16 cellular contexts compared by ENCODE assay signal in the genomic region with DNA sequence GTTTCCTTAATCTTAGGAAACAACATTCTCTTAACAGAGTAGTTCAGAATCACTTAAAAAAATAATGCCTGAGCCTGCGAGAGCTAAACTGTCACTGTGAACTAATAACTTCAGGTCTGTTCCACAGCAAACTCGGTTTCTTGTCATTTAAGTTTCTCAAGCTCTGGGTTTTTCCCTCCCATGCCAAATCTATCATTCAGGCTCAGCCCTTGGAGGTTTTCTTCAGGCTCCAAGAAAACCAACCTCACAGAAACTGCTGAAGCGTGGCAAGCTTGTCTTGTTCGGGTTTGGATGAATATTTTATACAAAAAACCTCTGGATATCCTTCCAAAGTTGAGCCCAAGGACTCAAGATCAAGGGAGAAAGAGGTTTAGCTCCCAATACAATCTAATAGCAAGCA.
DNase-seq lines count a peak whose midpoint lies in the region; TF ChIP-seq lines count a peak whose summit lies in the region.
"Had no signal": no experiment of that assay in that cellular context is flagged by ENCODE, and none has a peak within 500 bp of the region (broad histone marks: within the 10 kb centered on the region; RNA-seq: fewer than 3 reads in every experiment).

No MANE protein-coding gene starts in this region.

- TF ChIP-seq CTCF in ascending aorta (IDR thresholded peaks at IDR 0.05): no peak
- no peak for TF ChIP-seq CTCF in endodermal cell (conservative IDR thresholded peaks at IDR 0.05)
- no peak for TF ChIP-seq CTCF in thyroid gland (IDR thresholded peaks at IDR 0.05)
- no peak for TF ChIP-seq CTCF in glutamatergic neuron (IDR thresholded peaks at IDR 0.05; ENCODE audit: partially characterized antibody, unreplicated experiment)

- H2BK5ac ChIP-seq in mesenchymal stem cell (ENCODE audit: low read depth, low read length, poor library complexity, severe bottlenecking): no peak overlapping the region

- H3K27ac ChIP-seq in ascending aorta (peak overlapping the region; percentile 12 to 54), endodermal cell (ENCODE audit: low read depth, low read length) (no peak overlapping the region), mesenchymal stem cell (ENCODE audit: low read length, poor library complexity, severe bottlenecking) (no peak overlapping the region), thyroid gland (no peak overlapping the region)
- H3K27ac ChIP-seq: A549, C4-2B, HL-60 had no signal

- H3K9ac ChIP-seq in endodermal cell (ENCODE audit: extremely low read depth, low read length, poor library complexity, severe bottlenecking) (no peak overlapping the region), mesenchymal stem cell (ENCODE audit: low read length) (peak overlapping the region; percentile 19)

- H4K8ac ChIP-seq in mesenchymal stem cell (ENCODE audit: low read length): no peak overlapping the region

- no peak overlapping the region for H2BK15ac ChIP-seq in mesenchymal stem cell (ENCODE audit: low read depth, poor library complexity, severe bottlenecking)

- H3K4me1 Mint-ChIP-seq in endodermal cell: peaks cover 8% of the 10 kb centered on the region
- no peaks in the 10 kb centered on the region for H3K4me1 Mint-ChIP-seq in glutamatergic neuron (ENCODE audit: low read depth, unreplicated experiment)

- H3K4me3 Mint-ChIP-seq in endodermal cell (no peak overlapping the region), glutamatergic neuron (ENCODE audit: unreplicated experiment) (no peak overlapping the region)
- H3K4me3 Mint-ChIP-seq: CD8-positive, alpha-beta T cell had no signal

- no peak overlapping the region for H2BK12ac ChIP-seq in mesenchymal stem cell (ENCODE audit: low read length in 2 of 2)

- H2AFZ ChIP-seq in mesenchymal stem cell (ENCODE audit: low read depth, low read length): no peak overlapping the region

- H3K9me3 Mint-ChIP-seq in endodermal cell (peaks cover 22% of the 10 kb centered on the region), glutamatergic neuron (ENCODE audit: unreplicated experiment) (peaks cover 4% of the 10 kb centered on the region)

- H3K27ac Mint-ChIP-seq in endodermal cell (no peak overlapping the region), glutamatergic neuron (ENCODE audit: unreplicated experiment) (no peak overlapping the region)
- H3K27ac Mint-ChIP-seq: CD8-positive, alpha-beta T cell had no signal

- H3K4me1 ChIP-seq in ascending aorta (peaks cover 0 to 8% of the 10 kb centered on the region in 2 donors), endodermal cell (ENCODE audit: control insufficient read depth, insufficient read depth, low read length) (no peaks in the 10 kb centered on the region), mesenchymal stem cell (ENCODE audit: control insufficient read depth, insufficient read depth, low read depth, low read length) (peaks cover 4% of the 10 kb centered on the region), thyroid gland (peaks cover 0 to 26% of the 10 kb centered on the region in 2 donors)
- H3K4me1 ChIP-seq: A549 had no signal

- H3K4me2 ChIP-seq in mesenchymal stem cell (ENCODE audit: low read length, poor library complexity, severe bottlenecking): no peak overlapping the region
- H3K4me2 ChIP-seq: A549 had no signal

- no peak overlapping the region for H3K14ac ChIP-seq in mesenchymal stem cell (ENCODE audit: low read length in 2 of 2)

- no peak for TF ChIP-seq POLR2A in thyroid gland (IDR thresholded peaks at IDR 0.05)

- no peaks in the 10 kb centered on the region for H3K27me3 Mint-ChIP-seq in endodermal cell (ENCODE audit: insufficient read depth)
- H3K27me3 Mint-ChIP-seq in glutamatergic neuron (ENCODE audit: unreplicated experiment): no peaks in the 10 kb centered on the region

- no peak overlapping the region for H4K91ac ChIP-seq in mesenchymal stem cell (ENCODE audit: low read length)

- H3K36me3 Mint-ChIP-seq in endodermal cell (ENCODE audit: low read depth): no peaks in the 10 kb centered on the region
- H3K36me3 Mint-ChIP-seq in glutamatergic neuron (ENCODE audit: unreplicated experiment): peaks cover 19% of the 10 kb centered on the region
- H3K36me3 Mint-ChIP-seq: CD8-positive, alpha-beta T cell had no signal

- no peak overlapping the region for H3K4ac ChIP-seq in mesenchymal stem cell (ENCODE audit: low read depth in 1 of 2, low read length in 2 of 2)

- H3K18ac ChIP-seq in mesenchymal stem cell (ENCODE audit: low read depth in 1 of 2, low read length in 2 of 2): no peak overlapping the region

- H3K4me3 ChIP-seq in ascending aorta (no peak overlapping the region), endodermal cell (ENCODE audit: low read length) (no peak overlapping the region), mesenchymal stem cell (ENCODE audit: insufficient read depth in 1 of 2, low read depth in 1 of 2, low read length in 2 of 2) (no peak overlapping the region), thyroid gland (replicated peaks in 1 of 3) (no peak overlapping the region)
- H3K4me3 ChIP-seq: A549 had no signal

- H2BK120ac ChIP-seq in mesenchymal stem cell (ENCODE audit: low read depth, low read length): no peak overlapping the region

- H3K36me3 ChIP-seq in ascending aorta (no peaks in the 10 kb centered on the region), endodermal cell (ENCODE audit: control insufficient read depth, insufficient read depth, low read length) (no peaks in the 10 kb centered on the region), mesenchymal stem cell (ENCODE audit: control insufficient read depth in 1 of 2, insufficient read depth in 2 of 2, low read depth in 1 of 2, low read length in 2 of 2) (peaks cover 0 to 7% of the 10 kb centered on the region in 2 experiments), thyroid gland (no peaks in the 10 kb centered on the region)
- H3K36me3 ChIP-seq: BE2C had no signal

- H3K27me3 ChIP-seq in ascending aorta (no peaks in the 10 kb centered on the region), endodermal cell (ENCODE audit: control insufficient read depth, insufficient read depth, low read length, poor library complexity, severe bottlenecking) (no peaks in the 10 kb centered on the region), mesenchymal stem cell (ENCODE audit: control insufficient read depth in 1 of 2, insufficient read depth in 1 of 2, low read length in 2 of 2) (peaks cover 0 to 3% of the 10 kb centered on the region in 2 experiments), thyroid gland (no peaks in the 10 kb centered on the region)
- H3K27me3 ChIP-seq: BE2C had no signal

- no peak overlapping the region for H3K23ac ChIP-seq in mesenchymal stem cell (ENCODE audit: low read length in 2 of 2)

- H2AK5ac ChIP-seq in mesenchymal stem cell (ENCODE audit: low read length, severe bottlenecking): no peak overlapping the region

- 91 to 96% methylated on average over 2 to 4 of the region's 4 CpGs for WGBS in endodermal cell (ENCODE audit: insufficient coverage in 1 of 2, insufficient read length in 1 of 2), 2 experiments
- WGBS in mesenchymal stem cell: 75% methylated on average over 4 of the region's 4 CpGs
- WGBS in thyroid gland, 2 donors: 26 to 37% methylated on average over 4 of the region's 4 CpGs

- intact Hi-C loops in ascending aorta (cut with DNase I): no loop called here
- intact Hi-C loops in thyroid gland (cut with DNase I): no loop called here

- DNase-seq in ascending aorta (ENCODE audit: low spot score in 2 of 2) (no peak), endodermal cell (peak; percentile 2), mesenchymal stem cell (no peak), thyroid gland (peak; percentile 11 to 15), NOMO-1 treated with DMSO at 0.1 percent for 48 hours (lab: John Stamatoyannopoulos, UW; ENCODE audit: unreplicated experiment) (no peak), glutamatergic neuron (no peak), CD1c-positive myeloid dendritic cell (ENCODE audit: extremely low spot score) (no peak)
- DNase-seq: BE2C, COR-L47, DMS153, DND-41, GF-D8 had no signal

- H3K79me1 ChIP-seq in mesenchymal stem cell (replicated peaks; ENCODE audit: low read length, poor library complexity, severe bottlenecking): no peaks in the 10 kb centered on the region

- peaks cover 0 to 14% of the 10 kb centered on the region in 2 donors for H3K9me3 ChIP-seq in ascending aorta
- peaks cover 19% of the 10 kb centered on the region for H3K9me3 ChIP-seq in endodermal cell (ENCODE audit: control insufficient read depth, low read length)
- H3K9me3 ChIP-seq in mesenchymal stem cell (ENCODE audit: control insufficient read depth, low read length): peaks cover 23% of the 10 kb centered on the region
- H3K9me3 ChIP-seq in thyroid gland: no peaks in the 10 kb centered on the region
- H3K9me3 ChIP-seq: A549, BE2C had no signal

Comparison
In these comparisons a context has a peak if more than half of its experiments do, and no peak if none do; other contexts are left out.
1. DNase-seq: peak in endodermal cell (single experiment) and thyroid gland (2 of 2); none in ascending aorta (0 of 2), mesenchymal stem cell (single experiment), NOMO-1 treated with DMSO at 0.1 percent for 48 hours (single experiment), glutamatergic neuron (single experiment) and CD1c-positive myeloid dendritic cell (single experiment).
2. H3K27ac ChIP-seq: peak in ascending aorta (2 of 2); none in endodermal cell (single experiment), mesenchymal stem cell (single experiment) and thyroid gland (0 of 3).